Comparison of ENCODE assay signal across 18 cellular contexts in the genomic region with DNA sequence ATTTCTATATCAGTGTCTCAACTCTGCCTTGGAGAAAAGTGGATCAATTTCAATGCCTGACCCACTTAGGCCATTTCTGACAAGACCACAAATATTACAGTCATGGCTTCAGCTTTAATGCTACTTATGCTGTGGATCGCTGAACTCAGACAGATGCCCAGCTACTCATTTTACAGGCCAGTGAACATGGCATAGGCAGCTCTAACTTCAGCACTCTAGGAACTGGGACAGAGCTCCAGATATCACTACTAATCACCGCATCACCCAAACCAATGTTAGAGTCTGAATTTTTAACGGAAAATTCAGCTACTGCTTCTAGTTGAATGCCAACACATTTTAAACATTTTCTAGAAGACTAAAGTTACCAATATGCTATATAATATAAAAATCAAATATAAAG.
DNase-seq lines count a peak whose midpoint lies in the region; ATAC-seq and TF ChIP-seq lines count a peak whose summit lies in the region.
"Had no signal": no experiment of that assay in that cellular context is flagged by ENCODE, and none has a peak within 500 bp of the region (broad histone marks: within the 10 kb centered on the region; RNA-seq: fewer than 3 reads in every experiment).

No MANE protein-coding gene starts in this region.

- no peak overlapping the region for H3K4me2 ChIP-seq in GM23338
- H3K4me2 ChIP-seq in HCT116 (ENCODE audit: low read length), result no peak overlapping the region
- H3K4me2 ChIP-seq: BLaER1 treated with 17β-estradiol and CSF1 and Interleukin-3, amounts not matched to agents 10 nM and 100 nM had no signal

- no peaks in the 10 kb centered on the region for H3K27me3 ChIP-seq in GM23338 (ENCODE audit: insufficient read depth)
- H3K27me3 ChIP-seq in HCT116 (ENCODE audit: insufficient read depth, low read length), result no peaks in the 10 kb centered on the region
- H3K27me3 ChIP-seq: BLaER1 treated with 17β-estradiol and CSF1 and Interleukin-3, amounts not matched to agents 10 nM and 100 nM had no signal

- H3K9me2 ChIP-seq in GM23338 (ENCODE audit: insufficient read depth) (peaks cover 4% of the 10 kb centered on the region; the same call in 1 of the 2 replicates), HCT116 (ENCODE audit: insufficient read depth) (no peaks in the 10 kb centered on the region)

- H3K27ac ChIP-seq in GM23338 (ENCODE audit: low read depth) (no peak overlapping the region), HCT116 (ENCODE audit: low read depth, low read length) (no peak overlapping the region)
- H3K27ac ChIP-seq: BLaER1 treated with 17β-estradiol and CSF1 and Interleukin-3, amounts not matched to agents 10 nM and 100 nM; C4-2B had no signal

- no peaks in the 10 kb centered on the region; the same call in 2 of the 3 replicates for H3K9me3 Mint-ChIP-seq in GM23338
- peaks cover 3% of the 10 kb centered on the region for H3K9me3 Mint-ChIP-seq in activated CD4-positive, alpha-beta T cell treated with anti-CD3 and anti-CD28 coated beads, Interleukin-2, amount 10 ng/mL, durations not matched to agents 7 days and 5 days

- no peaks in the 10 kb centered on the region for H3K4me1 Mint-ChIP-seq in GM23338
- no peaks in the 10 kb centered on the region for H3K4me1 Mint-ChIP-seq in activated CD4-positive, alpha-beta T cell treated with anti-CD3 and anti-CD28 coated beads, Interleukin-2, amount 10 ng/mL, durations not matched to agents 7 days and 5 days
- H3K4me1 Mint-ChIP-seq: B cell had no signal

- H3K4me3 ChIP-seq in GM23338, result no peak overlapping the region
- no peak overlapping the region for H3K4me3 ChIP-seq in HCT116 (replicated peaks in 1 of 2; ENCODE audit: low read depth in 1 of 2, low read length in 2 of 2)
- H3K4me3 ChIP-seq: BLaER1 treated with 17β-estradiol and CSF1 and Interleukin-3, amounts not matched to agents 10 nM and 100 nM had no signal

- H3K9me3 ChIP-seq in HCT116 (ENCODE audit: control insufficient read depth in 1 of 2, insufficient read depth in 1 of 2, low read depth in 1 of 2, low read length in 2 of 2), result no peaks in the 10 kb centered on the region
- H3K9me3 ChIP-seq: Caco-2 had no signal

- ATAC-seq in GM23338 (no peak), HCT116 (no peak)
- ATAC-seq: CD8-positive, alpha-beta T cell had no signal

- no peaks in the 10 kb centered on the region; the same call in 2 of the 3 replicates for H3K36me3 Mint-ChIP-seq in GM23338 (ENCODE audit: low read depth)
- H3K36me3 Mint-ChIP-seq in activated CD4-positive, alpha-beta T cell treated with anti-CD3 and anti-CD28 coated beads, Interleukin-2, amount 10 ng/mL, durations not matched to agents 7 days and 5 days (ENCODE audit: low read depth), result no peaks in the 10 kb centered on the region
- H3K36me3 Mint-ChIP-seq: CD8-positive, alpha-beta T cell had no signal

- H3K36me3 ChIP-seq in GM23338 (ENCODE audit: insufficient read depth) (no peaks in the 10 kb centered on the region), HCT116 (ENCODE audit: control insufficient read depth in 1 of 2, insufficient read depth in 2 of 2, low read length in 2 of 2) (no peaks in the 10 kb centered on the region)
- H3K36me3 ChIP-seq: BLaER1 treated with 17β-estradiol and CSF1 and Interleukin-3, amounts not matched to agents 10 nM and 100 nM had no signal

- no peak for TF ChIP-seq POLR2A in HCT116 (IDR thresholded peaks at IDR 0.05; ENCODE audit: borderline replicate concordance, extremely low read depth, insufficient read depth, insufficient read length)

- RAD21 ChIA-PET in HCT116 (lab: Charles Lee; ENCODE audit: low non-redundant PET in 1 of 2, low total read pairs in 2 of 2, uncharacterized antibody in 2 of 2, unreplicated experiment in 2 of 2), result no interaction called here

- DNase-seq in GM23338 (ENCODE audit: low spot score), result no peak
- DNase-seq in HCT116 (ENCODE audit: low read depth, low spot score), result no peak
- peak; percentile 46 to 62 for DNase-seq in NCI-H524 (lab: John Stamatoyannopoulos, UW)
- peak; percentile 39 for DNase-seq in left kidney (ENCODE audit: low read depth, low spot score)
- no peak for DNase-seq in activated CD8-positive, alpha-beta memory T cell treated with anti-CD3 and anti-CD28 coated beads for 24 hours
- DNase-seq in activated CD4-positive, alpha-beta T cell treated with anti-CD3 and anti-CD28 coated beads, Interleukin-2, amount 10 ng/mL, durations not matched to agents 7 days and 5 days, result no peak
- no peak for DNase-seq in NCI-H1092 (lab: John Stamatoyannopoulos, UW)
- DNase-seq: 8988T; AML-193; Caco-2; Calu3; CD4-positive, alpha-beta T cell; CD8-positive, alpha-beta T cell; DMS79 treated with DMSO at 0.1 percent for 48 hours; GF-D8 had no signal

- H3K27ac Mint-ChIP-seq in GM23338, result no peak overlapping the region
- H3K27ac Mint-ChIP-seq in activated CD4-positive, alpha-beta T cell treated with anti-CD3 and anti-CD28 coated beads, Interleukin-2, amount 10 ng/mL, durations not matched to agents 7 days and 5 days, result no peak overlapping the region
- H3K27ac Mint-ChIP-seq: B cell; CD4-positive, alpha-beta T cell; CD8-positive, alpha-beta T cell had no signal

- H4K20me1 ChIP-seq in GM23338 (replicated peaks; ENCODE audit: insufficient read depth), result no peaks in the 10 kb centered on the region
- H4K20me1 ChIP-seq in HCT116 (ENCODE audit: insufficient read depth), result no peaks in the 10 kb centered on the region
- H4K20me1 ChIP-seq: BLaER1 treated with 17β-estradiol and CSF1 and Interleukin-3, amounts not matched to agents 10 nM and 100 nM had no signal

- H3K79me2 ChIP-seq in GM23338 (replicated peaks; ENCODE audit: insufficient read depth) (no peaks in the 10 kb centered on the region), HCT116 (ENCODE audit: insufficient read depth, low read length) (no peaks in the 10 kb centered on the region)

- no peak overlapping the region for H3K4me3 Mint-ChIP-seq in GM23338
- no peak overlapping the region for H3K4me3 Mint-ChIP-seq in activated CD4-positive, alpha-beta T cell treated with anti-CD3 and anti-CD28 coated beads, Interleukin-2, amount 10 ng/mL, durations not matched to agents 7 days and 5 days
- H3K4me3 Mint-ChIP-seq: B cell; CD4-positive, alpha-beta T cell; CD8-positive, alpha-beta T cell had no signal

- TF ChIP-seq RAD21 in HCT116 (IDR thresholded peaks at IDR 0.05; ENCODE audit: low read depth), result no peak

- no peaks in the 10 kb centered on the region for H3K4me1 ChIP-seq in GM23338 (ENCODE audit: insufficient read depth)
- H3K4me1 ChIP-seq in HCT116 (ENCODE audit: control insufficient read depth in 1 of 2, insufficient read depth in 2 of 2, low read length in 2 of 2), result no peaks in the 10 kb centered on the region
- H3K4me1 ChIP-seq: BLaER1 treated with 17β-estradiol and CSF1 and Interleukin-3, amounts not matched to agents 10 nM and 100 nM; Caco-2 had no signal

- TF ChIP-seq CTCF in GM23338 (conservative IDR thresholded peaks at IDR 0.05; ENCODE audit: low read depth in 2 of 2) (no peak), HCT116 (IDR thresholded peaks at IDR 0.05 in 2 of 3, conservative IDR thresholded peaks at IDR 0.05 in 1 of 3; ENCODE audit: borderline replicate concordance in 1 of 3, insufficient read depth in 1 of 3, low read depth in 2 of 3, low read length in 2 of 3) (no peak)

- H2AFZ ChIP-seq in GM23338, result no peak overlapping the region
- H2AFZ ChIP-seq in HCT116 (ENCODE audit: low read depth, low read length, poor library complexity, severe bottlenecking), result no peak overlapping the region

- BruUV-seq in HCT116 (replicated peaks; lab: Mats Ljungman, UMichigan), result no TSS peak

- H3F3A ChIP-seq in GM23338 (replicated peaks; ENCODE audit: low read depth), result no peaks in the 10 kb centered on the region

- intact Hi-C loops in HCT116 (cut with micrococcal nuclease), result no loop called here

- H3K27me3 Mint-ChIP-seq in GM23338 (ENCODE audit: insufficient read depth, low read depth, poor library complexity), result no peaks in the 10 kb centered on the region
- H3K27me3 Mint-ChIP-seq in activated CD4-positive, alpha-beta T cell treated with anti-CD3 and anti-CD28 coated beads, Interleukin-2, amount 10 ng/mL, durations not matched to agents 7 days and 5 days, result no peaks in the 10 kb centered on the region
- H3K27me3 Mint-ChIP-seq: B cell; CD4-positive, alpha-beta T cell had no signal

- H3K9ac ChIP-seq in HCT116 (ENCODE audit: low read length), result no peak overlapping the region
- H3K9ac ChIP-seq: BLaER1 treated with 17β-estradiol and CSF1 and Interleukin-3, amounts not matched to agents 10 nM and 100 nM had no signal

- POLR2A ChIA-PET in HCT116 (lab: Charles Lee), result no interaction called here
- POLR2A ChIA-PET in activated CD4-positive, alpha-beta T cell treated with anti-CD3 and anti-CD28 coated beads, Interleukin-2, amount 10 ng/mL, durations not matched to agents 7 days and 5 days (lab: Charles Lee), result no interaction called here

- CTCF ChIA-PET in HCT116 (lab: Charles Lee), result no interaction called here
- CTCF ChIA-PET in activated CD4-positive, alpha-beta T cell treated with anti-CD3 and anti-CD28 coated beads, Interleukin-2, amount 10 ng/mL, durations not matched to agents 7 days and 5 days (lab: Charles Lee), result no interaction called here

TF ChIP-seq in GM23338, 12 proteins besides CTCF, POLR2A, EP300 and RAD21 (continues in another document):
- TF ChIP-seq CREB1 (CRISPR knock-in tag; IDR thresholded peaks at IDR 0.05; ENCODE audit: low read depth) (no peak), EZH2 (IDR thresholded peaks at IDR 0.05; ENCODE audit: low read depth, unreplicated experiment) (no peak)

TF ChIP-seq in HCT116, 20 proteins besides CTCF, POLR2A, EP300 and RAD21 (continues in another document):
- TF ChIP-seq REST (IDR thresholded peaks at IDR 0.05; ENCODE audit: low read depth), result 0 out of 2 replicates have a peak, but pooled peaks have one; percentile 1

Comparison
In these comparisons a context has a peak if more than half of its experiments do, and no peak if none do; other contexts are left out.
1. DNase-seq: peak in NCI-H524 (2 of 2) and left kidney (single experiment); none in GM23338 (single experiment), HCT116 (single experiment), activated CD8-positive, alpha-beta memory T cell treated with anti-CD3 and anti-CD28 coated beads for 24 hours (single experiment), activated CD4-positive, alpha-beta T cell treated with anti-CD3 and anti-CD28 coated beads, Interleukin-2, amount 10 ng/mL, durations not matched to agents 7 days and 5 days (single experiment) and NCI-H1092 (single experiment).